2 cellular contexts compared by ENCODE assay signal in the genomic region with DNA sequence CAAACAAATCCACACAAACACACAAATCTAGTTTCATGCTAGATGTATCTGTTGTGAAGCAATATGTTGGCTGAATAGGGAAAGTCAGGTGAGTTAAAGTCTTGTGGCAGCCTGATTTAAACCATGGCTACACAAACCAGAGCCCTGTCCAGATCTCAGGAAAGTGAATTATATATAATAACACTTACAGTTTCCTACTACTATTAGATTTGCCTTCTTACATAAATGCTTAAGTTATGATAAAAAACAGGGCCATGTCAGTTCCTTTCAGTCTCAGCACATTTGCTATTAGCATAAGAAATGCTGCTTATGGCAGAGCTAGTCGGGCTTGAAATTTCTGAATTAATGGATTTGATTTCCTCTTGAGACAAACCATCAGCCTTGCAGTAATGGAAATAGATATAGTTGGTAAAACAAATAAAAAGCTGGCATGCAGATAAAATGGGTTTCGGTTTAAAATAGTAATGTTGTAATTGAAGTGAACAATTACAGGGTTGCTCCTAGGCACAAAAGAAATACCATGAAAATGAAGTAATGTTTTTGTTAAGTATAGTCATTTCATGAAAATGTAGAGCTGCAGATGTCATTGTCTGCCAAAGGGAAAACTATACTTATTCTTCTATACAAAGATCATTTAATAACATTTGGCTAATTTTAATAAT.
TF ChIP-seq lines count a peak whose summit lies in the region.

No MANE protein-coding gene starts in this region.

TF ChIP-seq in Ishikawa, 13 proteins besides CTCF, POLR2A, EP300 and RAD21 (continued from another document):
- TF ChIP-seq FOXM1 (IDR thresholded peaks at IDR 0.05; ENCODE audit: borderline replicate concordance, low read depth) (peak; percentile 93), ZBTB7A (IDR thresholded peaks at IDR 0.05; ENCODE audit: low read depth) (no peak), TEAD4 (IDR thresholded peaks at IDR 0.05) (peak; percentile 92), CREB1 (IDR thresholded peaks at IDR 0.05; ENCODE audit: low read depth) (no peak), TCF12 (IDR thresholded peaks at IDR 0.05; ENCODE audit: low read depth) (peak; percentile 83)
- TF ChIP-seq, protein P1, sequence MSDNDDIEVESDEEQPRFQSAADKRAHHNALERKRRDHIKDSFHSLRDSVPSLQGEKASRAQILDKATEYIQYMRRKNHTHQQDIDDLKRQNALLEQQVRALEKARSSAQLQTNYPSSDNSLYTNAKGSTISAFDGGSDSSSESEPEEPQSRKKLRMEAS (IDR thresholded peaks at IDR 0.05), result peak; percentile 26; the same call in 1 of the 2 replicates
- TF ChIP-seq, protein P2, sequence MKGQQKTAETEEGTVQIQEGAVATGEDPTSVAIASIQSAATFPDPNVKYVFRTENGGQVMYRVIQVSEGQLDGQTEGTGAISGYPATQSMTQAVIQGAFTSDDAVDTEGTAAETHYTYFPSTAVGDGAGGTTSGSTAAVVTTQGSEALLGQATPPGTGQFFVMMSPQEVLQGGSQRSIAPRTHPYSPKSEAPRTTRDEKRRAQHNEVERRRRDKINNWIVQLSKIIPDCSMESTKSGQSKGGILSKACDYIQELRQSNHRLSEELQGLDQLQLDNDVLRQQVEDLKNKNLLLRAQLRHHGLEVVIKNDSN (IDR thresholded peaks at IDR 0.05), result no peak

TF ChIP-seq in GM12878, 131 proteins besides CTCF, POLR2A, EP300 and RAD21 (continued from another document):
- TF ChIP-seq, protein P3, sequence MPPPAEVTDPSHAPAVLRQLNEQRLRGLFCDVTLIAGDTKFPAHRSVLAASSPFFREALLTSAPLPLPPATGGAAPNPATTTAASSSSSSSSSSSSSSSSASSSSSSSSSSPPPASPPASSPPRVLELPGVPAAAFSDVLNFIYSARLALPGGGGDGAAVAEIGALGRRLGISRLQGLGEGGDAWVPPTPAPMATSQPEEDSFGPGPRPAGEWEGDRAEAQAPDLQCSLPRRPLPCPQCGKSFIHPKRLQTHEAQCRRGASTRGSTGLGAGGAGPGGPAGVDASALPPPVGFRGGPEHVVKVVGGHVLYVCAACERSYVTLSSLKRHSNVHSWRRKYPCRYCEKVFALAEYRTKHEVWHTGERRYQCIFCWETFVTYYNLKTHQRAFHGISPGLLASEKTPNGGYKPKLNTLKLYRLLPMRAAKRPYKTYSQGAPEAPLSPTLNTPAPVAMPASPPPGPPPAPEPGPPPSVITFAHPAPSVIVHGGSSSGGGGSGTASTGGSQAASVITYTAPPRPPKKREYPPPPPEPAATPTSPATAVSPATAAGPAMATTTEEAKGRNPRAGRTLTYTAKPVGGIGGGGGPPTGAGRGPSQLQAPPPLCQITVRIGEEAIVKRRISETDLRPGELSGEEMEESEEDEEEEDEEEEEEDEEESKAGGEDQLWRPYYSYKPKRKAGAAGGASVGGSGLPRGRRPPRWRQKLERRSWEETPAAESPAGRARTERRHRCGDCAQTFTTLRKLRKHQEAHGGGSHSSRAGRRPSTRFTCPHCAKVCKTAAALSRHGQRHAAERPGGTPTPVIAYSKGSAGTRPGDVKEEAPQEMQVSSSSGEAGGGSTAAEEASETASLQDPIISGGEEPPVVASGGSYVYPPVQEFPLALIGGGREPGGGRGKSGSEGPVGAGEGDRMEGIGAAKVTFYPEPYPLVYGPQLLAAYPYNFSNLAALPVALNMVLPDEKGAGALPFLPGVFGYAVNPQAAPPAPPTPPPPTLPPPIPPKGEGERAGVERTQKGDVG (CRISPR knock-in tag; IDR thresholded peaks at IDR 0.05), result no peak
- no peak for TF ChIP-seq ZZZ3 (IDR thresholded peaks at IDR 0.05; ENCODE audit: control insufficient read depth, insufficient read length, low read depth)
- TF ChIP-seq, protein P4, sequence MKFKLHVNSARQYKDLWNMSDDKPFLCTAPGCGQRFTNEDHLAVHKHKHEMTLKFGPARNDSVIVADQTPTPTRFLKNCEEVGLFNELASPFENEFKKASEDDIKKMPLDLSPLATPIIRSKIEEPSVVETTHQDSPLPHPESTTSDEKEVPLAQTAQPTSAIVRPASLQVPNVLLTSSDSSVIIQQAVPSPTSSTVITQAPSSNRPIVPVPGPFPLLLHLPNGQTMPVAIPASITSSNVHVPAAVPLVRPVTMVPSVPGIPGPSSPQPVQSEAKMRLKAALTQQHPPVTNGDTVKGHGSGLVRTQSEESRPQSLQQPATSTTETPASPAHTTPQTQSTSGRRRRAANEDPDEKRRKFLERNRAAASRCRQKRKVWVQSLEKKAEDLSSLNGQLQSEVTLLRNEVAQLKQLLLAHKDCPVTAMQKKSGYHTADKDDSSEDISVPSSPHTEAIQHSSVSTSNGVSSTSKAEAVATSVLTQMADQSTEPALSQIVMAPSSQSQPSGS (IDR thresholded peaks at IDR 0.05; ENCODE audit: low read length), result 0 out of 2 replicates have a peak, but pooled peaks have one; percentile 22
- 0 out of 2 replicates have a peak, but pooled peaks have one; percentile 22 for TF ChIP-seq GABPA (IDR thresholded peaks at IDR 0.05; ENCODE audit: low read depth)
- peak; percentile 90 for TF ChIP-seq JUNB (IDR thresholded peaks at IDR 0.05)
- no peak for TF ChIP-seq MEF2A (IDR thresholded peaks at IDR 0.05; ENCODE audit: insufficient read depth, low read depth, low read length)
- TF ChIP-seq POU2F2 (IDR thresholded peaks at IDR 0.05; ENCODE audit: borderline replicate concordance, low read depth, low read length), result no peak
